ENCODE assay signal across 20 cellular contexts in genomic region chr12:131194166-131194565, GRCh38.
A peak's percentile ranks its signal among the peaks of the same experiment; 100 is the strongest.
DNase-seq lines count a peak whose midpoint lies in the region; ATAC-seq, FAIRE-seq and TF ChIP-seq lines count a peak whose summit lies in the region.
"Had no signal": no experiment of that assay in that cellular context is flagged by ENCODE, and none has a peak within 500 bp of the region (broad histone marks: within the 10 kb centered on the region; RNA-seq: fewer than 3 reads in every experiment).

No MANE protein-coding gene starts in this region.

- no peak for FAIRE-seq in kidney (lab: Jason Lieb, UNC)

- no peak overlapping the region for H3K18ac ChIP-seq in mesendoderm (ENCODE audit: low read length)

- H3K4me1 ChIP-seq in HCT116 (ENCODE audit: control insufficient read depth in 1 of 2, insufficient read depth in 2 of 2, low read length in 2 of 2) (no peaks in the 10 kb centered on the region), SJCRH30 (no peaks in the 10 kb centered on the region), kidney (ENCODE audit: control insufficient read depth in 1 of 2, insufficient read depth in 1 of 2, low read depth in 1 of 2, low read length in 2 of 2) (no peaks in the 10 kb centered on the region), mesendoderm (ENCODE audit: control insufficient read depth, low read depth, low read length) (no peaks in the 10 kb centered on the region)
- H3K4me1 ChIP-seq: ascending aorta, SJSA1, stomach, uterus had no signal

- TF ChIP-seq POLR2A in HCT116 (IDR thresholded peaks at IDR 0.05; ENCODE audit: borderline replicate concordance, extremely low read depth, insufficient read depth, insufficient read length), result no peak

- peaks cover 6% of the 10 kb centered on the region for H3K27me3 Mint-ChIP-seq in activated CD4-positive, alpha-beta T cell treated with anti-CD3 and anti-CD28 coated beads for 36 hours
- H3K27me3 Mint-ChIP-seq in activated CD4-positive, alpha-beta T cell treated with anti-CD3 and anti-CD28 coated beads, Interleukin-2, amount 10 ng/mL, durations not matched to agents 7 days and 5 days, result peaks cover 2% of the 10 kb centered on the region

- intact Hi-C loops in activated CD4-positive, alpha-beta T cell treated with anti-CD3 and anti-CD28 coated beads for 36 hours (cut with DNase I, micrococcal nuclease), result no loop called here
- intact Hi-C loops in HCT116 (cut with micrococcal nuclease), result no loop called here
- intact Hi-C loops in kidney (cut with DNase I), result no loop called here

- no peak overlapping the region for H2AK5ac ChIP-seq in mesendoderm (ENCODE audit: low read length)

- no peak for TF ChIP-seq RAD21 in HCT116 (IDR thresholded peaks at IDR 0.05; ENCODE audit: low read depth)

- H3K27ac ChIP-seq in HCT116 (ENCODE audit: low read depth, low read length), result no peak overlapping the region
- H3K27ac ChIP-seq in SJCRH30, result no peak overlapping the region
- no peak overlapping the region for H3K27ac ChIP-seq in kidney (ENCODE audit: low read depth in 2 of 2, low read length in 2 of 2)
- H3K27ac ChIP-seq in mesendoderm (ENCODE audit: low read depth, low read length), result no peak overlapping the region
- H3K27ac ChIP-seq: ascending aorta, SJSA1, stomach, uterus had no signal

- no peak overlapping the region for H2BK120ac ChIP-seq in mesendoderm (ENCODE audit: low read depth, low read length)

- H3K79me2 ChIP-seq in HCT116 (ENCODE audit: insufficient read depth, low read length) (no peaks in the 10 kb centered on the region), mesendoderm (ENCODE audit: control insufficient read depth, insufficient read depth, low read length) (no peaks in the 10 kb centered on the region)

- no peak overlapping the region for H3K27ac Mint-ChIP-seq in activated CD4-positive, alpha-beta T cell treated with anti-CD3 and anti-CD28 coated beads for 36 hours
- H3K27ac Mint-ChIP-seq in activated CD4-positive, alpha-beta T cell treated with anti-CD3 and anti-CD28 coated beads, Interleukin-2, amount 10 ng/mL, durations not matched to agents 7 days and 5 days, result no peak overlapping the region
- H3K27ac Mint-ChIP-seq: CD8-positive, alpha-beta T cell had no signal

- no peaks in the 10 kb centered on the region for H3K79me1 ChIP-seq in mesendoderm (ENCODE audit: low read length)

- RAD21 ChIA-PET in HCT116 (lab: Charles Lee; ENCODE audit: low non-redundant PET in 1 of 2, low total read pairs in 2 of 2, uncharacterized antibody in 2 of 2, unreplicated experiment in 2 of 2), result no interaction called here

- H3K9me2 ChIP-seq in HCT116 (ENCODE audit: insufficient read depth), result no peaks in the 10 kb centered on the region

- no peak for DNase-seq in activated CD4-positive, alpha-beta T cell treated with anti-CD3 and anti-CD28 coated beads for 36 hours
- DNase-seq in activated CD4-positive, alpha-beta T cell treated with anti-CD3 and anti-CD28 coated beads, Interleukin-2, amount 10 ng/mL, durations not matched to agents 7 days and 5 days, result no peak
- DNase-seq in HCT116 (ENCODE audit: low read depth, low spot score) (peak; percentile 24), SJCRH30 (peak; percentile 22 to 41), kidney (peak; percentile 18), cerebellar nuclear complex (lab: John Stamatoyannopoulos, UW) (no peak), mesendoderm (no peak)
- DNase-seq: activated naive CD4-positive, alpha-beta T cell treated with Interleukin-2 at 50 U/mL for 16 hours; CD8-positive, alpha-beta T cell; mucosa of descending colon; NCI-H1092 treated with DMSO at 0.1 percent for 48 hours; NCI-H2227 treated with DMSO at 0.1 percent for 48 hours; occipital lobe; right cardiac atrium; stomach; uterus had no signal

- H3K9me3 Mint-ChIP-seq in activated CD4-positive, alpha-beta T cell treated with anti-CD3 and anti-CD28 coated beads for 36 hours (ENCODE audit: low read depth), result no peaks in the 10 kb centered on the region
- no peaks in the 10 kb centered on the region for H3K9me3 Mint-ChIP-seq in activated CD4-positive, alpha-beta T cell treated with anti-CD3 and anti-CD28 coated beads, Interleukin-2, amount 10 ng/mL, durations not matched to agents 7 days and 5 days
- H3K9me3 Mint-ChIP-seq: CD8-positive, alpha-beta T cell had no signal

- no peaks in the 10 kb centered on the region for H3K36me3 Mint-ChIP-seq in activated CD4-positive, alpha-beta T cell treated with anti-CD3 and anti-CD28 coated beads for 36 hours (ENCODE audit: low read depth)
- no peaks in the 10 kb centered on the region for H3K36me3 Mint-ChIP-seq in activated CD4-positive, alpha-beta T cell treated with anti-CD3 and anti-CD28 coated beads, Interleukin-2, amount 10 ng/mL, durations not matched to agents 7 days and 5 days (ENCODE audit: low read depth)
- H3K36me3 Mint-ChIP-seq: CD8-positive, alpha-beta T cell had no signal

- H2BK15ac ChIP-seq in mesendoderm (replicated peaks; ENCODE audit: low read depth), result no peak overlapping the region

- CTCF ChIA-PET in activated CD4-positive, alpha-beta T cell treated with anti-CD3 and anti-CD28 coated beads for 36 hours (lab: Charles Lee), result no interaction called here
- CTCF ChIA-PET in activated CD4-positive, alpha-beta T cell treated with anti-CD3 and anti-CD28 coated beads, Interleukin-2, amount 10 ng/mL, durations not matched to agents 7 days and 5 days (lab: Charles Lee), result no interaction called here
- CTCF ChIA-PET in HCT116 (lab: Charles Lee), result no interaction called here

- H3K4ac ChIP-seq in mesendoderm (ENCODE audit: low read depth, low read length), result no peak overlapping the region

- H2BK5ac ChIP-seq in mesendoderm (ENCODE audit: low read length), result no peak overlapping the region

- no peak overlapping the region for H2AFZ ChIP-seq in HCT116 (ENCODE audit: low read depth, low read length, poor library complexity, severe bottlenecking)

- POLR2A ChIA-PET in activated CD4-positive, alpha-beta T cell treated with anti-CD3 and anti-CD28 coated beads for 36 hours (lab: Charles Lee), result no interaction called here
- POLR2A ChIA-PET in activated CD4-positive, alpha-beta T cell treated with anti-CD3 and anti-CD28 coated beads, Interleukin-2, amount 10 ng/mL, durations not matched to agents 7 days and 5 days (lab: Charles Lee), result no interaction called here
- POLR2A ChIA-PET in HCT116 (lab: Charles Lee), result no interaction called here

- no peak overlapping the region for H3K23ac ChIP-seq in mesendoderm (ENCODE audit: low read length)

- no peaks in the 10 kb centered on the region for H4K20me1 ChIP-seq in HCT116 (ENCODE audit: insufficient read depth)

- TF ChIP-seq CTCF in HCT116 (IDR thresholded peaks at IDR 0.05 in 2 of 3, conservative IDR thresholded peaks at IDR 0.05 in 1 of 3; ENCODE audit: borderline replicate concordance in 1 of 3, insufficient read depth in 1 of 3, low read depth in 2 of 3, low read length in 2 of 3), result no peak
- no peak for TF ChIP-seq CTCF in kidney (IDR thresholded peaks at IDR 0.05; ENCODE audit: borderline replicate concordance, extremely low read depth, insufficient read depth)

- H3K9ac ChIP-seq in HCT116 (ENCODE audit: low read length) (no peak overlapping the region), kidney (ENCODE audit: low read length in 2 of 2) (no peak overlapping the region), mesendoderm (ENCODE audit: low read length) (no peak overlapping the region)

- H3K4me3 Mint-ChIP-seq in activated CD4-positive, alpha-beta T cell treated with anti-CD3 and anti-CD28 coated beads for 36 hours, result no peak overlapping the region
- no peak overlapping the region for H3K4me3 Mint-ChIP-seq in activated CD4-positive, alpha-beta T cell treated with anti-CD3 and anti-CD28 coated beads, Interleukin-2, amount 10 ng/mL, durations not matched to agents 7 days and 5 days
- H3K4me3 Mint-ChIP-seq: CD8-positive, alpha-beta T cell had no signal

- no peak overlapping the region for H3K56ac ChIP-seq in mesendoderm (ENCODE audit: low read length)

- H3K9me3 ChIP-seq in HCT116 (ENCODE audit: control insufficient read depth in 1 of 2, insufficient read depth in 1 of 2, low read depth in 1 of 2, low read length in 2 of 2), result no peaks in the 10 kb centered on the region
- H3K9me3 ChIP-seq in SJCRH30 (replicated peaks), result no peaks in the 10 kb centered on the region
- no peaks in the 10 kb centered on the region for H3K9me3 ChIP-seq in kidney (ENCODE audit: control insufficient read depth in 1 of 2, low read length in 2 of 2)
- H3K9me3 ChIP-seq: ascending aorta, mucosa of descending colon, SJSA1, uterus had no signal

- ATAC-seq in activated CD4-positive, alpha-beta T cell treated with anti-CD3 and anti-CD28 coated beads for 36 hours, result peak; percentile 33
- ATAC-seq in HCT116, result peak; percentile 61
- no peak for ATAC-seq in GM21825 (IDR thresholded peaks at IDR 0.05; ENCODE audit: unreplicated experiment)
- ATAC-seq: CD8-positive, alpha-beta T cell; left lobe of liver; mucosa of descending colon; right cardiac atrium had no signal

- no peak overlapping the region for H3K4me3 ChIP-seq in HCT116 (replicated peaks in 1 of 2; ENCODE audit: low read depth in 1 of 2, low read length in 2 of 2)
- no peak overlapping the region for H3K4me3 ChIP-seq in SJCRH30
- H3K4me3 ChIP-seq in kidney (ENCODE audit: low read length in 2 of 2), result no peak overlapping the region
- no peak overlapping the region for H3K4me3 ChIP-seq in mesendoderm (ENCODE audit: low read length)
- H3K4me3 ChIP-seq: ascending aorta, mucosa of descending colon, SJSA1, stomach, uterus had no signal

- H3K36me3 ChIP-seq in HCT116 (ENCODE audit: control insufficient read depth in 1 of 2, insufficient read depth in 2 of 2, low read length in 2 of 2) (no peaks in the 10 kb centered on the region), SJCRH30 (no peaks in the 10 kb centered on the region), kidney (ENCODE audit: control insufficient read depth in 1 of 2, insufficient read depth in 2 of 2, low read length in 2 of 2) (no peaks in the 10 kb centered on the region), mesendoderm (ENCODE audit: control insufficient read depth, insufficient read depth, low read length) (no peaks in the 10 kb centered on the region)
- H3K36me3 ChIP-seq: ascending aorta, SJSA1, stomach, uterus had no signal

- no peak overlapping the region for H4K8ac ChIP-seq in mesendoderm (ENCODE audit: low read depth, low read length)

- H3K27me3 ChIP-seq in HCT116 (ENCODE audit: insufficient read depth, low read length), result peaks cover 3% of the 10 kb centered on the region; the same call in 1 of the 2 replicates
- no peaks in the 10 kb centered on the region for H3K27me3 ChIP-seq in SJCRH30
- H3K27me3 ChIP-seq in mesendoderm (ENCODE audit: insufficient read depth, low read length, poor library complexity), result no peaks in the 10 kb centered on the region
- H3K27me3 ChIP-seq: ascending aorta, SJSA1, uterus had no signal

- H3K4me1 Mint-ChIP-seq in activated CD4-positive, alpha-beta T cell treated with anti-CD3 and anti-CD28 coated beads for 36 hours, result no peaks in the 10 kb centered on the region
- H3K4me1 Mint-ChIP-seq in activated CD4-positive, alpha-beta T cell treated with anti-CD3 and anti-CD28 coated beads, Interleukin-2, amount 10 ng/mL, durations not matched to agents 7 days and 5 days, result no peaks in the 10 kb centered on the region

- no CpG with 5 or more reads among the region's 5 CpGs for WGBS in mesendoderm (ENCODE audit: extremely low coverage, insufficient coverage, low lambda C conversion rate)

- H3K4me2 ChIP-seq in HCT116 (ENCODE audit: low read length) (0 out of 2 replicates have a peak overlapping the region, but pooled peaks have one; percentile 17), mesendoderm (ENCODE audit: low read length) (no peak overlapping the region)

- BruUV-seq in HCT116 (replicated peaks; lab: Mats Ljungman, UMichigan), result no TSS peak

- H4K5ac ChIP-seq in mesendoderm (ENCODE audit: low read length), result no peak overlapping the region

Comparison
In these comparisons a context has a peak if more than half of its experiments do, and no peak if none do; other contexts are left out.
1. DNase-seq: peak in HCT116 (single experiment), SJCRH30 (2 of 2) and kidney (single experiment); none in activated CD4-positive, alpha-beta T cell treated with anti-CD3 and anti-CD28 coated beads for 36 hours (single experiment), activated CD4-positive, alpha-beta T cell treated with anti-CD3 and anti-CD28 coated beads, Interleukin-2, amount 10 ng/mL, durations not matched to agents 7 days and 5 days (single experiment), cerebellar nuclear complex (0 of 2) and mesendoderm (single experiment).